ENCODE assay signal across 1 cellular context in the genomic region with DNA sequence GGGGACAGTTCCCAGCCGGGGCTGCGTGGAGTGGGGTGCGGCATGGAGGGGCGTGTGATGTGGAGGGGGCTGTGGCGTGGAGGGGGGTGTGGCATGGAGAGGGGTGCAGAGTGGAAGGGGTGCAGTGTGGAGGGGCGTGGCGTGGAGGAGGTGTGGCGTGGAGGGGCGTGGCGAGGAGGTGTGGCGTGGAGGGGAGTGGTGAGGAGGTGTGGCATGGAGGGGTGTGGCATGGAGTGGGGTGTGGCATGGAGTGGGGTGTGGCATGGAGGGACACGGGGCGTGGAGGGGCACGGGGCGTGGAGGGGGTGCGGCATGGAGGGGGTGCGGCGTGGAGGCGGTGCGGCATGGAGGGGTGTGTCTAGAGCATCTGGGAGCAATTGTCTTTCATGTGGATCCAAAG.
TF ChIP-seq lines count a peak whose summit lies in the region.

No MANE protein-coding gene starts in this region.

TF ChIP-seq in WTC11, 78 proteins besides CTCF, POLR2A, EP300 and RAD21 (continued from another document):
- TF ChIP-seq, protein P1, sequence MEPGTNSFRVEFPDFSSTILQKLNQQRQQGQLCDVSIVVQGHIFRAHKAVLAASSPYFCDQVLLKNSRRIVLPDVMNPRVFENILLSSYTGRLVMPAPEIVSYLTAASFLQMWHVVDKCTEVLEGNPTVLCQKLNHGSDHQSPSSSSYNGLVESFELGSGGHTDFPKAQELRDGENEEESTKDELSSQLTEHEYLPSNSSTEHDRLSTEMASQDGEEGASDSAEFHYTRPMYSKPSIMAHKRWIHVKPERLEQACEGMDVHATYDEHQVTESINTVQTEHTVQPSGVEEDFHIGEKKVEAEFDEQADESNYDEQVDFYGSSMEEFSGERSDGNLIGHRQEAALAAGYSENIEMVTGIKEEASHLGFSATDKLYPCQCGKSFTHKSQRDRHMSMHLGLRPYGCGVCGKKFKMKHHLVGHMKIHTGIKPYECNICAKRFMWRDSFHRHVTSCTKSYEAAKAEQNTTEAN (CRISPR knock-in tag; IDR thresholded peaks at IDR 0.05) = no peak
- TF ChIP-seq ZNF138 (CRISPR knock-in tag; conservative IDR thresholded peaks at IDR 0.05) (no peak), ZNF219 (CRISPR knock-in tag; IDR thresholded peaks at IDR 0.05; ENCODE audit: borderline replicate concordance) (no peak)
